ENCODE assay signal across 1 cellular context in genomic region chr6:125749864-125750691, GRCh38.
TF ChIP-seq lines count a peak whose summit lies in the region.

No MANE protein-coding gene starts in this region.

TF ChIP-seq in HepG2, 621 proteins besides CTCF, POLR2A, EP300 and RAD21 (continued from another document):
- TF ChIP-seq PTBP1 (IDR thresholded peaks at IDR 0.05; ENCODE audit: low read depth, low read length, poor library complexity, severe bottlenecking), result peak; percentile 9
- TF ChIP-seq ZNF296 (CRISPR knock-in tag; conservative IDR thresholded peaks at IDR 0.05), result 0 out of 2 replicates have a peak, but pooled peaks have one; percentile 21
- TF ChIP-seq MED8 (CRISPR knock-in tag; IDR thresholded peaks at IDR 0.05; ENCODE audit: insufficient replicate concordance), result peak; percentile 58
- TF ChIP-seq NKX3-1 (CRISPR knock-in tag; IDR thresholded peaks at IDR 0.05), result no peak
- TF ChIP-seq HMGXB4 (CRISPR knock-in tag; IDR thresholded peaks at IDR 0.05; ENCODE audit: borderline replicate concordance in 1 of 2, low read depth in 1 of 2), result 0 out of 4 replicates have a peak, but pooled peaks of 1 of the 2 experiments have one; percentile 6
- peak; percentile 71; the same call in 1 of the 2 replicates for TF ChIP-seq HIVEP1 (CRISPR knock-in tag; IDR thresholded peaks at IDR 0.05)
- TF ChIP-seq IRF2 (CRISPR knock-in tag; IDR thresholded peaks at IDR 0.05), result no peak
- TF ChIP-seq MXD3 (CRISPR knock-in tag; IDR thresholded peaks at IDR 0.05), result 0 out of 2 replicates have a peak, but pooled peaks have one; percentile 21
- peak; percentile 60; the same call in 1 of the 2 replicates for TF ChIP-seq ZBTB37 (CRISPR knock-in tag; IDR thresholded peaks at IDR 0.05)
- peak; percentile 4; the same call in 1 of the 2 replicates for TF ChIP-seq MXD1 (CRISPR knock-in tag; IDR thresholded peaks at IDR 0.05)
- TF ChIP-seq DBP (CRISPR knock-in tag; IDR thresholded peaks at IDR 0.05; ENCODE audit: not compliant biosample characterization), result no peak
- no peak for TF ChIP-seq POLR2AphosphoS5 (IDR thresholded peaks at IDR 0.05; ENCODE audit: low read depth, low read length)
- TF ChIP-seq GATAD2A (CRISPR knock-in tag; IDR thresholded peaks at IDR 0.05), result peak; percentile 18; the same call in 1 of the 2 replicates
- 0 out of 2 replicates have a peak, but pooled peaks have one; percentile 16 for TF ChIP-seq CCDC6 (CRISPR knock-in tag; IDR thresholded peaks at IDR 0.05)
- 0 out of 2 replicates have a peak, but pooled peaks have one; percentile 52 for TF ChIP-seq ZMYM2 (CRISPR knock-in tag; IDR thresholded peaks at IDR 0.05)
- TF ChIP-seq CREBL2 (CRISPR knock-in tag; IDR thresholded peaks at IDR 0.05; ENCODE audit: borderline replicate concordance), result 0 out of 2 replicates have a peak, but pooled peaks have one; percentile 10
- no peak for TF ChIP-seq ZNF251 (CRISPR knock-in tag; IDR thresholded peaks at IDR 0.05)
- TF ChIP-seq MTERF4 (CRISPR knock-in tag; IDR thresholded peaks at IDR 0.05), result 0 out of 2 replicates have a peak, but pooled peaks have one; percentile 48
- 0 out of 2 replicates have a peak, but pooled peaks have one; percentile 0 for TF ChIP-seq ARNT2 (CRISPR knock-in tag; IDR thresholded peaks at IDR 0.05; ENCODE audit: low read depth)
- TF ChIP-seq ZNF34 (CRISPR knock-in tag; IDR thresholded peaks at IDR 0.05; ENCODE audit: borderline replicate concordance), result 0 out of 2 replicates have a peak, but pooled peaks have one; percentile 13
- TF ChIP-seq PBX2 (CRISPR knock-in tag; IDR thresholded peaks at IDR 0.05), result peak; percentile 33; the same call in 1 of the 2 replicates
- TF ChIP-seq CBX2 (IDR thresholded peaks at IDR 0.05; ENCODE audit: low read depth, low read length), result peak; percentile 92
- TF ChIP-seq CBX2 (CRISPR knock-in tag; IDR thresholded peaks at IDR 0.05; ENCODE audit: low read depth), result no peak
- TF ChIP-seq SNAI1 (CRISPR knock-in tag; IDR thresholded peaks at IDR 0.05; ENCODE audit: borderline replicate concordance), result peak; percentile 50; the same call in 1 of the 2 replicates
- TF ChIP-seq LRRFIP1 (CRISPR knock-in tag; conservative IDR thresholded peaks at IDR 0.05), result no peak
- TF ChIP-seq ZSCAN25 (CRISPR knock-in tag; IDR thresholded peaks at IDR 0.05), result 0 out of 2 replicates have a peak, but pooled peaks have one; percentile 5
- 0 out of 2 replicates have a peak, but pooled peaks have one; percentile 4 for TF ChIP-seq ZNF441 (CRISPR knock-in tag; IDR thresholded peaks at IDR 0.05; ENCODE audit: borderline replicate concordance)
- no peak for TF ChIP-seq ZSCAN20 (CRISPR knock-in tag; IDR thresholded peaks at IDR 0.05; ENCODE audit: borderline replicate concordance)
- TF ChIP-seq DR1 (CRISPR knock-in tag; IDR thresholded peaks at IDR 0.05), result 0 out of 2 replicates have a peak, but pooled peaks have one; percentile 10
